ENCODE assay signal across 22 cellular contexts in the genomic region with DNA sequence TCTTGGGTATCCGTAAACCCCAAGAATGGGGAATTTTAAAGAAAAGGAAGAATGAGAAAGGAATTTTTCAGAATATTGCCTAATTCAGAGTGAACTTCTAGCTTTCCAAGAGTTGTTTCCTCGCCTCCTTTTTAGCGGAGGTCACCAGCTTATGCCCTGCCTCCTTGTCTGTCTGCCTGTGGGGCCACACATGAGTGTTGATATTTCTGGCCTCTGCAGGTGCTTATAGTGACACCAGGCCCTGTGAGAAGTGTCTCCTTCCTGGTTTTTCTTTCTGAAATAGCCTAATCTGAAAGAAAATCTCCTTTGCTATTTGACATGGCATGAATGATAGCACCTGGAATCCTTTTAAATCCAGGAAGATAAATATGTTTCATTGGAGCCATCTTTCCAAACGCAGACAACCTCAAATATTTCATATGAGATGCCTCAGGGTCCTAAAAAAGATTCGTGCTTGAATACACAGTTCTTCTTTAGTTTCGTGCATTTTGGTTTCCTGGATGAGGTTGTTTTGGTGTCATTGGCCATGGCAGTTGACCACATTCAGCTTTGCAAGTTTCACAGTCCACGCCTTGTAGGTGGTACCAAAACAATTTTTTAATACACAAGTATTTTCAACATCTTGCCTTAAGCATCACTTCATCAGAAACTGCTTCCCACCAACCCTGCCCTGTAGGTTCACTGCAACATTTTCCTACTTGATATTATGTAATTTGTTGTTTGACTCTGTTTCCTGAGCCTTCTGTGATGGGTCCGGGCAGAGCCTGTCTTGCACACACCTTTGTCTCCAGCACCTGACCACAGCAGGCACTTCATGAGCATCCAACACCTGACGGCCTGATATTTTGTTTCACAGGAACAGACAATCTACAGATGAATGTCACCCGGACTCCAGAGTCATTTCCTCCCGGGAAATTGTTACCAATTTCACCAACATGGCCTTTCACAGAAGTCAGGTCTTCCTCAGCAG.
DNase-seq lines count a peak whose midpoint lies in the region; ATAC-seq, FAIRE-seq and TF ChIP-seq lines count a peak whose summit lies in the region.
"Had no signal": no experiment of that assay in that cellular context is flagged by ENCODE, and none has a peak within 500 bp of the region (broad histone marks: within the 10 kb centered on the region; RNA-seq: fewer than 3 reads in every experiment).

No MANE protein-coding gene starts in this region.

- ATAC-seq in gastroesophageal sphincter, result no peak
- ATAC-seq: HCT116 had no signal

- H3F3A ChIP-seq in MM.1S (ENCODE audit: insufficient read depth, low read length), result peaks cover 38% of the 10 kb centered on the region

- no peak for TF ChIP-seq CTCF in MM.1S (IDR thresholded peaks at IDR 0.05; ENCODE audit: low read length)
- TF ChIP-seq CTCF in esophagus muscularis mucosa (IDR thresholded peaks at IDR 0.05), result no peak
- TF ChIP-seq CTCF in gastroesophageal sphincter (IDR thresholded peaks at IDR 0.05), result no peak
- no peak for TF ChIP-seq CTCF in nephron progenitor cell (IDR thresholded peaks at IDR 0.05)

- H3K4me3 ChIP-seq in BLaER1 (no peak overlapping the region), MM.1S (ENCODE audit: low read length) (peak overlapping the region; percentile 18; the same call in 1 of the 2 replicates), esophagus muscularis mucosa (no peak overlapping the region), gastroesophageal sphincter (no peak overlapping the region)
- H3K4me3 ChIP-seq: MG63 had no signal

- no peak overlapping the region for H3K9ac ChIP-seq in BLaER1
- peak overlapping the region; percentile 51 for H3K9ac ChIP-seq in MM.1S (ENCODE audit: low read length)
- H3K9ac ChIP-seq: SK-N-SH had no signal

- H4K20me1 ChIP-seq in BLaER1 (no peaks in the 10 kb centered on the region), MM.1S (ENCODE audit: insufficient read depth, low read length) (no peaks in the 10 kb centered on the region)

- H3K9me3 ChIP-seq in BLaER1 (no peaks in the 10 kb centered on the region), MM.1S (replicated peaks; ENCODE audit: insufficient read depth, low read length) (no peaks in the 10 kb centered on the region), esophagus muscularis mucosa (no peaks in the 10 kb centered on the region), gastroesophageal sphincter (no peaks in the 10 kb centered on the region)
- H3K9me3 ChIP-seq: MG63, SK-N-SH had no signal

- peaks cover 5% of the 10 kb centered on the region for H3K36me3 Mint-ChIP-seq in nephron progenitor cell (ENCODE audit: low read depth)

- no peaks in the 10 kb centered on the region for H3K9me3 Mint-ChIP-seq in nephron progenitor cell
- H3K9me3 Mint-ChIP-seq: CD4-positive, alpha-beta T cell had no signal

- H3K4me2 ChIP-seq in BLaER1 (peak overlapping the region; percentile 11; the same call in 1 of the 2 replicates), MM.1S (ENCODE audit: low read depth, low read length) (peak overlapping the region; percentile 76)
- H3K4me2 ChIP-seq: SK-N-SH had no signal

- TF ChIP-seq POLR2A in GM12891 (IDR thresholded peaks at IDR 0.05; ENCODE audit: low read depth, low read length) (no peak), esophagus muscularis mucosa (IDR thresholded peaks at IDR 0.05; ENCODE audit: low read depth) (no peak), gastroesophageal sphincter (IDR thresholded peaks at IDR 0.05) (no peak)

- H3K4me1 ChIP-seq in BLaER1, result no peaks in the 10 kb centered on the region
- H3K4me1 ChIP-seq in MM.1S (ENCODE audit: low read length), result peaks cover 44% of the 10 kb centered on the region
- H3K4me1 ChIP-seq in esophagus muscularis mucosa, result no peaks in the 10 kb centered on the region
- no peaks in the 10 kb centered on the region for H3K4me1 ChIP-seq in gastroesophageal sphincter

- H3K27ac Mint-ChIP-seq in nephron progenitor cell, result no peak overlapping the region
- H3K27ac Mint-ChIP-seq: CD4-positive, alpha-beta T cell had no signal

- FAIRE-seq in GM12891 (lab: Jason Lieb, UNC), result peak; percentile 69
- FAIRE-seq: GM18507, RCC 7860 had no signal

- H3K27ac ChIP-seq in BLaER1 (no peak overlapping the region), MM.1S (ENCODE audit: low read length) (peak overlapping the region; percentile 87), esophagus muscularis mucosa (replicated peaks in 1 of 4) (no peak overlapping the region), gastroesophageal sphincter (no peak overlapping the region)

- H3K4me1 Mint-ChIP-seq in nephron progenitor cell, result no peaks in the 10 kb centered on the region

- H3K36me3 ChIP-seq in BLaER1, result no peaks in the 10 kb centered on the region
- no peaks in the 10 kb centered on the region for H3K36me3 ChIP-seq in MM.1S (replicated peaks; ENCODE audit: insufficient read depth, low read length)
- H3K36me3 ChIP-seq in esophagus muscularis mucosa, result no peaks in the 10 kb centered on the region
- H3K36me3 ChIP-seq in gastroesophageal sphincter, result no peaks in the 10 kb centered on the region
- H3K36me3 ChIP-seq: MG63 had no signal

- 80% methylated on average over 11 of the region's 11 CpGs for WGBS in esophagus muscularis mucosa
- WGBS in gastroesophageal sphincter (ENCODE audit: low coverage in 1 of 2), 2 donors, result 72 to 77% methylated on average over 6 to 9 of the region's 11 CpGs

- peaks cover 28% of the 10 kb centered on the region for H3K27me3 Mint-ChIP-seq in nephron progenitor cell (ENCODE audit: low read depth, poor library complexity)

- TF ChIP-seq EP300 in esophagus muscularis mucosa (IDR thresholded peaks at IDR 0.05), result no peak
- TF ChIP-seq EP300 in gastroesophageal sphincter (IDR thresholded peaks at IDR 0.05), result no peak

- H3K4me3 Mint-ChIP-seq in nephron progenitor cell, result no peak overlapping the region
- H3K4me3 Mint-ChIP-seq: CD4-positive, alpha-beta T cell had no signal

- no peaks in the 10 kb centered on the region for H3K9me2 ChIP-seq in MM.1S (replicated peaks; ENCODE audit: insufficient read depth, low read length)
- H3K9me2 ChIP-seq: SK-N-SH had no signal

- no peaks in the 10 kb centered on the region for H3K27me3 ChIP-seq in BLaER1
- no peaks in the 10 kb centered on the region for H3K27me3 ChIP-seq in MM.1S (replicated peaks; ENCODE audit: insufficient read depth, low read length)
- H3K27me3 ChIP-seq in esophagus muscularis mucosa, result peaks cover 0 to 15% (median 0%) of the 10 kb centered on the region in 4 donors
- peaks cover 25% of the 10 kb centered on the region for H3K27me3 ChIP-seq in gastroesophageal sphincter
- H3K27me3 ChIP-seq: MG63 had no signal

- H3K79me2 ChIP-seq in MM.1S (ENCODE audit: low read length), result no peaks in the 10 kb centered on the region

- H2AFZ ChIP-seq in MM.1S (ENCODE audit: low read length), result peak overlapping the region; percentile 24

- DNase-seq in GM12891 (ENCODE audit: insufficient read length, low spot score), result no peak
- peak; percentile 93 for DNase-seq in MM.1S
- peak; percentile 57 for DNase-seq in esophagus muscularis mucosa (ENCODE audit: extremely low spot score)
- DNase-seq in stimulated activated CD4-positive, alpha-beta T cell treated with anti-CD3 and anti-CD28 coated beads, Interleukin-2, amount 100 ng/mL, for 48 hours, result no peak
- DNase-seq in nephron progenitor cell, result no peak
- DNase-seq: CD4-positive, alpha-beta T cell; COR-L47; DMS53; KBM-7; MG63; NCI-H2029 treated with DMSO at 0.1 percent for 48 hours; NCI-H226; NCI-H510A; NCI-H69; OCI-M1; SIG-M5; SK-N-SH had no signal

- intact Hi-C loops in esophagus muscularis mucosa (cut with DNase I), result loop anchor here (5.0 to 10.0 kb wide), 2 partner anchors 144 to 201 kb away; no protein-coding TSS in a partner anchor

TF ChIP-seq in GM12891, 5 proteins besides CTCF, POLR2A, EP300 and RAD21:
- TF ChIP-seq SPI1 (IDR thresholded peaks at IDR 0.05; ENCODE audit: low read depth, low read length) (no peak), TAF1 (IDR thresholded peaks at IDR 0.05; ENCODE audit: low read depth, low read length) (no peak), PAX5 (IDR thresholded peaks at IDR 0.05; ENCODE audit: insufficient read depth, low read length, severe bottlenecking) (no peak), POU2F2 (IDR thresholded peaks at IDR 0.05; ENCODE audit: low read depth, low read length) (no peak), POLR2AphosphoS5 (IDR thresholded peaks at IDR 0.05; ENCODE audit: low read depth, low read length) (no peak)
TF ChIP-seq in GM12891: peak in this region for 0.

Comparison
In these comparisons a context has a peak if more than half of its experiments do, and no peak if none do; other contexts are left out.
1. DNase-seq: peak in MM.1S (single experiment) and esophagus muscularis mucosa (single experiment); none in GM12891 (single experiment), stimulated activated CD4-positive, alpha-beta T cell treated with anti-CD3 and anti-CD28 coated beads, Interleukin-2, amount 100 ng/mL, for 48 hours (0 of 2) and nephron progenitor cell (single experiment).